In the genomic region with DNA sequence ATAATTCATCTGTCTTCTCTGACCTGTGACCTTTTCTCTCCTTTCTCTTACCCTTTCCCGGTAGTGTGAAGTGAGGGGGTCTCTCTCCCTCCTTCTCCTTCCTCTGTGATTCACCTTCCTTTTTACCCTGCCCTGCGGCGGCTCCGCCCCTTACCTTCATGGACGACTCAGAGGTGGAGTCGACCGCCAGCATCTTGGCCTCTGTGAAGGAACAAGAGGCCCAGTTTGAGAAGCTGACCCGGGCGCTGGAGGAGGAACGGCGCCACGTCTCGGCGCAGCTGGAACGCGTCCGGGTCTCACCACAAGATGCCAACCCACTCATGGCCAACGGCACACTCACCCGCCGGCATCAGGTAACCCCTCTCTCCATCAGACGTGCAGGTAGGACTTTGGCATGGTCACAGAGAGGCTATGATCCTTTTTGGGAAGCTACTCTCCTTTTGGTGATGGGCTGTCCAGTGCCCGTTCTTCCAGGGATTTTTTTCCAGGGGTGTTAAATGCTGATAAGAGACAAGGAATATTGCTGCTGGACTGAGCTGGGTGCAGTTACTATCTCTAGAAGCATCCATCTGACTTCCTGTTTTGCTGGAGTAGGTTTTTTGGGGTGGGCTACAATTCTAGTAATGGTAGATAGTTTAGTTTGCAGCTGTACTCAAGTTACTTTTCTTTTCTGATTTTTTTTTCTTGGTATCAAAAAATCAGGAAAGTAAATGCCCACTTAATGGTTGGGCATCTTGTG, we compare ENCODE assay signal across 9 cellular contexts. TPM values are rescaled to one million over a fixed set of nuclear protein-coding genes. Genes with fewer than 3 reads are reported as not detected.
A peak's percentile ranks its signal among the peaks of the same experiment; 100 is the strongest.
DNase-seq lines count a peak whose midpoint lies in the region; ATAC-seq and TF ChIP-seq lines count a peak whose summit lies in the region.
"Had no signal": no experiment of that assay in that cellular context is flagged by ENCODE, and none has a peak within 500 bp of the region (broad histone marks: within the 10 kb centered on the region; RNA-seq: fewer than 3 reads in every experiment).

No MANE protein-coding gene starts in this region.

- POLR2A ChIA-PET in Panc1 (lab: Charles Lee) = interaction anchor here (0.6 kb wide), 1 partner anchor 83 kb away, joined by 7 read pairs; no protein-coding TSS in a partner anchor

- H3F3A ChIP-seq in smooth muscle cell (ENCODE audit: low read depth) = peaks cover 26% of the 10 kb centered on the region

- 87% methylated on average over 22 of the region's 22 CpGs for WGBS in smooth muscle cell (ENCODE audit: low lambda C conversion rate)

- no peaks in the 10 kb centered on the region for H3K9me3 ChIP-seq in Panc1 (ENCODE audit: control insufficient read depth, insufficient read depth, low read depth, low read length)
- H3K9me3 ChIP-seq in smooth muscle cell (replicated peaks; ENCODE audit: low read depth) = no peaks in the 10 kb centered on the region
- H3K9me3 ChIP-seq: MG63 had no signal

- H3K27me3 ChIP-seq in Panc1 (ENCODE audit: control insufficient read depth, insufficient read depth, low read length) (no peaks in the 10 kb centered on the region), smooth muscle cell (ENCODE audit: low read depth) (no peaks in the 10 kb centered on the region)
- H3K27me3 ChIP-seq: MG63 had no signal

- peaks cover 95% of the 10 kb centered on the region for H3K79me2 ChIP-seq in smooth muscle cell (ENCODE audit: low read depth)

- H2AFZ ChIP-seq in smooth muscle cell (ENCODE audit: low read depth) = no peak overlapping the region

- TF ChIP-seq CTCF in Panc1 (IDR thresholded peaks at IDR 0.05) (no peak), smooth muscle cell (IDR thresholded peaks at IDR 0.05; ENCODE audit: borderline replicate concordance, insufficient read depth, poor library complexity, severe bottlenecking) (no peak)

- intact Hi-C loops in Panc1 (cut with micrococcal nuclease; ENCODE audit: unreplicated experiment) = no loop called here

- in situ Hi-C loops in Panc1 (cut with HindIII; ENCODE audit: low pct_unique_long_range_greater_than_20kb, low sequenced_read_pairs) = no loop called here

- H3K27ac ChIP-seq in Panc1 (ENCODE audit: low read length) = peak overlapping the region; percentile 36
- peak overlapping the region; percentile 83 for H3K27ac ChIP-seq in epithelial cell of prostate
- peak overlapping the region; percentile 74 for H3K27ac ChIP-seq in smooth muscle cell (ENCODE audit: low read depth)

- peak; percentile 3 for ATAC-seq in GM19043 (IDR thresholded peaks at IDR 0.05; ENCODE audit: low read depth, unreplicated experiment)
- no peak for ATAC-seq in Panc1

- peaks cover 4% of the 10 kb centered on the region for H3K36me3 ChIP-seq in Panc1 (ENCODE audit: control insufficient read depth, insufficient read depth, low read length)
- peaks cover 6% of the 10 kb centered on the region for H3K36me3 ChIP-seq in smooth muscle cell (ENCODE audit: low read depth)

- CTCF ChIA-PET in Panc1 (lab: Charles Lee) = interaction anchor here (0.7 kb wide), 1 partner anchor 9 kb away, joined by 3 read pairs; no protein-coding TSS in a partner anchor

- H3K4me3 ChIP-seq in Panc1 (ENCODE audit: low read depth in 2 of 2, low read length in 2 of 2) (no peak overlapping the region), smooth muscle cell (no peak overlapping the region)
- H3K4me3 ChIP-seq: MG63 had no signal

- peaks cover 100% of the 10 kb centered on the region for H4K20me1 ChIP-seq in smooth muscle cell (ENCODE audit: low read depth)

- no TSS peak for BruUV-seq in Panc1 (replicated peaks; lab: Mats Ljungman, UMichigan)

- H3K4me2 ChIP-seq in smooth muscle cell = peak overlapping the region; percentile 60

- DNase-seq in Panc1 (ENCODE audit: low read depth, low spot score) (no peak), epithelial cell of prostate (ENCODE audit: low read depth, low spot score) (no peak), smooth muscle cell (lab: John Stamatoyannopoulos, UW; ENCODE audit: unreplicated experiment) (no peak), NCI-H2029 (lab: John Stamatoyannopoulos, UW) (no peak), DMS153 treated with DMSO at 0.1 percent for 48 hours (lab: John Stamatoyannopoulos, UW; ENCODE audit: unreplicated experiment) (no peak)
- DNase-seq in stimulated activated CD4-positive, alpha-beta T cell treated with anti-CD3 and anti-CD28 coated beads, Interleukin-2, amount 100 ng/mL, for 48 hours = no peak
- DNase-seq: MG63 had no signal

- no peak overlapping the region for H3K9ac ChIP-seq in smooth muscle cell (ENCODE audit: low read depth)

- H3K4me1 ChIP-seq in Panc1 (ENCODE audit: control insufficient read depth, insufficient read depth, low read length) = peaks cover 50% of the 10 kb centered on the region
- H3K4me1 ChIP-seq in smooth muscle cell (ENCODE audit: low read depth) = peaks cover 36% of the 10 kb centered on the region

RNA-seq across cellular contexts. Expression of gene CTNND1, which starts 29.9 kb away (rescaled TPM):
- 189 TPM for total RNA-seq in Panc1 (2021; ENCODE audit: unreplicated experiment)
- polyA plus RNA-seq in Panc1 (2012; ENCODE audit: insufficient read length) = 184 TPM
- total RNA-seq in smooth muscle cell = 135 and 156 TPM in 2 replicates
- polyA plus RNA-seq in smooth muscle cell = 66.0 and 74.8 TPM in 2 replicates

RNA-seq across cellular contexts. Expression of gene BTBD18, which starts 39.9 kb away (rescaled TPM):
- total RNA-seq in Panc1 (2021; ENCODE audit: unreplicated experiment) = not detected
- not detected for polyA plus RNA-seq in Panc1 (2012; ENCODE audit: insufficient read length)
- total RNA-seq in smooth muscle cell = not detected in 2 replicates
- polyA plus RNA-seq in smooth muscle cell = 0.22 and 0.50 TPM in 2 replicates
- total RNA-seq: bronchial epithelial cell had no signal

RNA-seq across cellular contexts. Expression of gene SELENOH, which starts 50.2 kb away (rescaled TPM):
- total RNA-seq in Panc1 (2021; ENCODE audit: unreplicated experiment) (112 TPM), smooth muscle cell (120 and 131 TPM in 2 replicates)
- polyA plus RNA-seq in Panc1 (2012; ENCODE audit: insufficient read length) = 115 TPM
- 141 and 143 TPM in 2 replicates for polyA plus RNA-seq in smooth muscle cell
